30 cellular contexts compared by ENCODE assay signal in the genomic region with DNA sequence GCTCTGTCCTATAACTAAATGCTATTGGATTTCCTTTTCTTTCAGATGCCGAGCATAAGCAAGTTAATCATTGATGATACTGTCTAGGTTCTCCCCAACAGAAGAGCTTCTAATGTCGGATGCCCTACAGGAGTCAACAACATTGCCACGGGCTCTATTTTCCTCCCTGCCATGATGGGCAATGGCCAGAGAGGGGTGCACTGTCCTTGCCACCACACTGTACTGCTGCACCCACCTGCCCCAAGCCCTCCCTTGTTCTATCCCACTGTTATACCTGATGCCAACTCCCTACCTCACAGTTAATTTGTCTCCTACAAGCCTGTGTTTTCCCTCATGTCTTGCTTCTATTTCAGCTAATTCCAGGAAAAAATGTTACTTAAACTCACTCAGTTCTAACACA.
"Had no signal": no experiment of that assay in that cellular context is flagged by ENCODE, and none has a peak within 500 bp of the region (broad histone marks: within the 10 kb centered on the region; RNA-seq: fewer than 3 reads in every experiment).

No MANE protein-coding gene starts in this region.

- H3K27ac ChIP-seq: adrenal gland, body of pancreas, breast epithelium, Peyer's patch had no signal

- H3K4me1 ChIP-seq: adrenal gland, body of pancreas, breast epithelium, Peyer's patch had no signal

- H3K36me3 ChIP-seq: adrenal gland, breast epithelium, Peyer's patch had no signal

- H3K9me3 ChIP-seq: adrenal gland, body of pancreas, breast epithelium, Peyer's patch had no signal

- ATAC-seq: activated CD4-positive, alpha-beta T cell treated with anti-CD3 and anti-CD28 coated beads for 36 hours; activated CD4-positive, CD25-positive, alpha-beta regulatory T cell treated with anti-CD3 and anti-CD28 coated beads, Interleukin-2, amount 50 U/mL, for 24 hours; activated CD8-positive, alpha-beta T cell treated with anti-CD3 and anti-CD28 coated beads, Interleukin-2, amount 10 ng/mL, durations not matched to agents 7 days and 5 days; body of pancreas; PC-3 had no signal

- H3K27ac Mint-ChIP-seq: activated CD4-positive, alpha-beta T cell treated with anti-CD3 and anti-CD28 coated beads for 36 hours; activated CD4-positive, alpha-beta T cell treated with anti-CD3 and anti-CD28 coated beads, Interleukin-2, amount 10 ng/mL, durations not matched to agents 7 days and 5 days; activated CD8-positive, alpha-beta T cell treated with anti-CD3 and anti-CD28 coated beads, Interleukin-2, amount 10 ng/mL, durations not matched to agents 7 days and 5 days; activated naive CD4-positive, alpha-beta T cell treated with anti-CD3 and anti-CD28 coated beads, Interleukin-2, amount 50 U/mL, for 24 hours; activated naive CD8-positive, alpha-beta T cell treated with anti-CD3 and anti-CD28 coated beads, Interleukin-2, amount 10 ng/mL, durations not matched to agents 7 days and 5 days; activated T-cell treated with anti-CD3 and anti-CD28 coated beads, Interleukin-2, amount 50 U/mL, for 24 hours; activated T-helper 2 cell treated with anti-CD3 and anti-CD28 coated beads, Interferon-gamma antibody, Interleukin-2, Interleukin-4, amounts not matched to agents 10 μg/mL and 5 μg/mL and 100 μg/mL, durations not matched to agents 14 hours and 24 hours and 36 hours had no signal

- H3K36me3 Mint-ChIP-seq: activated naive CD4-positive, alpha-beta T cell treated with anti-CD3 and anti-CD28 coated beads, Interleukin-2, amount 50 U/mL, for 24 hours; activated naive CD8-positive, alpha-beta T cell treated with anti-CD3 and anti-CD28 coated beads, Interleukin-2, amount 10 ng/mL, durations not matched to agents 7 days and 5 days had no signal

- H3K4me1 Mint-ChIP-seq: activated CD4-positive, alpha-beta T cell treated with anti-CD3 and anti-CD28 coated beads for 36 hours; activated CD4-positive, alpha-beta T cell treated with anti-CD3 and anti-CD28 coated beads, Interleukin-2, amount 10 ng/mL, durations not matched to agents 7 days and 5 days; activated naive CD4-positive, alpha-beta T cell treated with anti-CD3 and anti-CD28 coated beads, Interleukin-2, amount 50 U/mL, for 24 hours; activated naive CD8-positive, alpha-beta T cell treated with anti-CD3 and anti-CD28 coated beads, Interleukin-2, amount 10 ng/mL, durations not matched to agents 7 days and 5 days had no signal

- H3K4me3 ChIP-seq: adrenal gland, body of pancreas, breast epithelium, Peyer's patch had no signal

- H3K27me3 Mint-ChIP-seq: activated CD4-positive, alpha-beta T cell treated with anti-CD3 and anti-CD28 coated beads for 36 hours; activated CD4-positive, alpha-beta T cell treated with anti-CD3 and anti-CD28 coated beads, Interleukin-2, amount 10 ng/mL, durations not matched to agents 7 days and 5 days; activated naive CD4-positive, alpha-beta T cell treated with anti-CD3 and anti-CD28 coated beads, Interleukin-2, amount 50 U/mL, for 24 hours; activated naive CD8-positive, alpha-beta T cell treated with anti-CD3 and anti-CD28 coated beads, Interleukin-2, amount 10 ng/mL, durations not matched to agents 7 days and 5 days; activated T-cell treated with anti-CD3 and anti-CD28 coated beads, Interleukin-2, amount 50 U/mL, for 24 hours had no signal

- H3K27me3 ChIP-seq: adrenal gland, body of pancreas, breast epithelium, Peyer's patch had no signal

- DNase-seq: activated CD4-positive, alpha-beta T cell treated with anti-CD3 and anti-CD28 coated beads for 36 hours; activated CD4-positive, alpha-beta T cell treated with anti-CD3 and anti-CD28 coated beads, Interleukin-2, amount 10 ng/mL, durations not matched to agents 7 days and 5 days; activated CD4-positive, alpha-beta T cell treated with anti-CD3 and anti-CD28 coated beads, Interleukin-2, amount 50 U/mL, for 48 hours; activated CD8-positive, alpha-beta T cell treated with anti-CD3 and anti-CD28 coated beads, Interleukin-2, amount 10 ng/mL, durations not matched to agents 7 days and 5 days; activated gamma-delta T cell; activated naive CD4-positive, alpha-beta T cell treated with Interleukin-2 at 50 U/mL for 16 hours; activated naive CD8-positive, alpha-beta T cell treated with anti-CD3 and anti-CD28 coated beads, Interleukin-2, amount 10 ng/mL, durations not matched to agents 7 days and 5 days; activated T-cell treated with anti-CD3 and anti-CD28 coated beads, Interleukin-2, amount 50 U/mL, for 24 hours; body of pancreas; Karpas-422; KBM-7; NCI-H1048; NCI-H1105 treated with DMSO at 0.1 percent for 48 hours; NCI-H1436 treated with DMSO at 0.1 percent for 48 hours; NCI-H1694 treated with DMSO at 0.1 percent for 48 hours; NCI-H2029; NCI-H345; PC-3; Peyer's patch; RPMI8226; SHP77 treated with DMSO at 0.1 percent for 48 hours; SW 1271; T-helper 1 cell; T-helper 2 cell; T-helper 9 cell had no signal

- H3K9me3 Mint-ChIP-seq: activated CD4-positive, alpha-beta T cell treated with anti-CD3 and anti-CD28 coated beads, Interleukin-2, amount 10 ng/mL, durations not matched to agents 7 days and 5 days; activated naive CD4-positive, alpha-beta T cell treated with anti-CD3 and anti-CD28 coated beads, Interleukin-2, amount 50 U/mL, for 24 hours; activated naive CD8-positive, alpha-beta T cell treated with anti-CD3 and anti-CD28 coated beads, Interleukin-2, amount 10 ng/mL, durations not matched to agents 7 days and 5 days had no signal

- H3K4me3 Mint-ChIP-seq: activated CD4-positive, alpha-beta T cell treated with anti-CD3 and anti-CD28 coated beads for 36 hours; activated CD4-positive, alpha-beta T cell treated with anti-CD3 and anti-CD28 coated beads, Interleukin-2, amount 10 ng/mL, durations not matched to agents 7 days and 5 days; activated CD8-positive, alpha-beta T cell treated with anti-CD3 and anti-CD28 coated beads, Interleukin-2, amount 10 ng/mL, durations not matched to agents 7 days and 5 days; activated naive CD4-positive, alpha-beta T cell treated with anti-CD3 and anti-CD28 coated beads, Interleukin-2, amount 50 U/mL, for 24 hours; activated naive CD8-positive, alpha-beta T cell treated with anti-CD3 and anti-CD28 coated beads, Interleukin-2, amount 10 ng/mL, durations not matched to agents 7 days and 5 days; activated T-cell treated with anti-CD3 and anti-CD28 coated beads, Interleukin-2, amount 50 U/mL, for 24 hours had no signal
